In genomic region chr16:75385507-75386152, GRCh38 we compare ENCODE assay signal across 8 cellular contexts. TPM values are rescaled to one million over a fixed set of nuclear protein-coding genes. Genes with fewer than 3 reads are reported as not detected.
A peak's percentile ranks its signal among the peaks of the same experiment; 100 is the strongest.
DNase-seq lines count a peak whose midpoint lies in the region; ATAC-seq and TF ChIP-seq lines count a peak whose summit lies in the region.

No MANE protein-coding gene starts in this region.

- no peak overlapping the region for H3K56ac ChIP-seq in H9 (ENCODE audit: insufficient read length, low read depth, low read length)

- no peaks in the 10 kb centered on the region for H3K79me2 ChIP-seq in H9 (ENCODE audit: insufficient read depth, low read length)

- H4K91ac ChIP-seq in H9 (ENCODE audit: insufficient read length, low read depth, low read length), result no peak overlapping the region

- peaks cover 13% of the 10 kb centered on the region for H3K36me3 ChIP-seq in suprapubic skin

- no peak overlapping the region for H3K4ac ChIP-seq in H9 (ENCODE audit: low read depth, low read length)

- no peak overlapping the region for H3K23ac ChIP-seq in H9 (ENCODE audit: insufficient read length, low read depth, low read length)

- DNase-seq in CD1c-positive myeloid dendritic cell (ENCODE audit: extremely low spot score), result peak; percentile 86
- DNase-seq in H9, result no peak
- peak; percentile 58 to 79 for DNase-seq in NCI-H524 (lab: John Stamatoyannopoulos, UW)
- DNase-seq in astrocyte of the spinal cord (ENCODE audit: low read depth, low spot score), result peak; percentile 86
- DNase-seq in iPS-NIHi7 (ENCODE audit: extremely low spot score), result peak; percentile 42
- DNase-seq in suprapubic skin (ENCODE audit: low spot score in 2 of 2), result no peak

- no peaks in the 10 kb centered on the region for H3K4me1 ChIP-seq in H9 (ENCODE audit: insufficient read depth, low read length)
- H3K4me1 ChIP-seq in suprapubic skin, result peaks cover 15% of the 10 kb centered on the region

- no peak overlapping the region for H2AK5ac ChIP-seq in H9 (ENCODE audit: insufficient read length, low read length)

- H4K5ac ChIP-seq in H9 (ENCODE audit: insufficient read length, low read depth, low read length), result no peak overlapping the region

- ATAC-seq in HG02973 (IDR thresholded peaks at IDR 0.05; ENCODE audit: unreplicated experiment), result no peak
- ATAC-seq in GM21619 (IDR thresholded peaks at IDR 0.05; ENCODE audit: unreplicated experiment), result no peak

- no peak overlapping the region for H3K27ac ChIP-seq in H9 (ENCODE audit: insufficient read length, low read depth, low read length)
- no peak overlapping the region for H3K27ac ChIP-seq in suprapubic skin

- H2BK20ac ChIP-seq in H9 (ENCODE audit: low read depth, low read length, poor library complexity, severe bottlenecking), result no peak overlapping the region

- no peak overlapping the region for H3K14ac ChIP-seq in H9 (ENCODE audit: insufficient read depth, low read length)

- TF ChIP-seq CTCF in H9 (conservative IDR thresholded peaks at IDR 0.05) (peak; percentile 89), astrocyte of the spinal cord (IDR thresholded peaks at IDR 0.05; ENCODE audit: low read depth, low read length) (peak; percentile 42), suprapubic skin (IDR thresholded peaks at IDR 0.05) (peak; percentile 54 to 75)

- H3K4me3 ChIP-seq in astrocyte of the spinal cord (ENCODE audit: low read depth, low read length), result no peak overlapping the region
- H3K4me3 ChIP-seq in suprapubic skin, result no peak overlapping the region

- no peaks in the 10 kb centered on the region for H3K9me3 Mint-ChIP-seq in H9

- no peaks in the 10 kb centered on the region for H3K27me3 Mint-ChIP-seq in H9 (ENCODE audit: low read depth)

- H3K4me2 ChIP-seq in H9 (ENCODE audit: insufficient read depth, insufficient read length, low read length), result no peak overlapping the region

- H4K20me1 ChIP-seq in H9 (ENCODE audit: control insufficient read depth, insufficient read depth, insufficient read length), result no peaks in the 10 kb centered on the region

- H3K18ac ChIP-seq in H9 (ENCODE audit: insufficient read length, low read depth, low read length), result no peak overlapping the region

- no peak overlapping the region for H4K8ac ChIP-seq in H9 (replicated peaks; ENCODE audit: insufficient read length, low read depth, low read length)

- in situ Hi-C loops in astrocyte of the spinal cord (cut with HindIII; ENCODE audit: low sequenced_read_pairs), result loop anchor here (25.0 kb wide), 1 partner anchor 148 kb away; no protein-coding TSS in a partner anchor

- H3K27me3 ChIP-seq in H9 (ENCODE audit: insufficient read depth, low read length) (no peaks in the 10 kb centered on the region), suprapubic skin (no peaks in the 10 kb centered on the region)

- H2BK12ac ChIP-seq in H9 (ENCODE audit: insufficient read length, low read depth, low read length), result no peak overlapping the region

- H2BK120ac ChIP-seq in H9 (ENCODE audit: low read depth, low read length, poor library complexity, severe bottlenecking), result no peak overlapping the region

- no peaks in the 10 kb centered on the region for H3K9me3 ChIP-seq in H9 (ENCODE audit: control insufficient read depth, low read depth, low read length)
- no peaks in the 10 kb centered on the region for H3K9me3 ChIP-seq in suprapubic skin

- H3K36me3 Mint-ChIP-seq in H9 (ENCODE audit: insufficient read depth in 1 of 3, low read depth in 3 of 3), result peaks cover 1 to 26% (median 15%) of the 10 kb centered on the region in 3 experiments; a peak in 5 of 7 replicates

- H2BK5ac ChIP-seq in H9 (ENCODE audit: insufficient read length, low read length), result no peak overlapping the region

- H3K27ac Mint-ChIP-seq in H9, result peak overlapping the region in 1 of 3 experiments; percentile 5; a peak in 1 of 7 replicates

- TF ChIP-seq POLR2A in suprapubic skin (IDR thresholded peaks at IDR 0.05), result no peak

- WGBS in H9 (ENCODE audit: extremely low coverage, insufficient read length, low lambda C conversion rate), result no CpG with 5 or more reads among the region's 5 CpGs
- WGBS in suprapubic skin, result 28% methylated on average over 5 of the region's 5 CpGs

- peaks cover 2 to 3% of the 10 kb centered on the region in 2 experiments for H3K4me1 Mint-ChIP-seq in H9

- H2BK15ac ChIP-seq in H9 (ENCODE audit: low read depth, low read length), result no peak overlapping the region

- H3K9ac ChIP-seq in H9 (ENCODE audit: extremely low read depth, insufficient read length, low read length), result no peak overlapping the region

- H3K4me3 Mint-ChIP-seq in H9, result no peak overlapping the region

- H3K23me2 ChIP-seq in H9 (ENCODE audit: insufficient read length, low read depth, low read length, poor library complexity, severe bottlenecking), result no peaks in the 10 kb centered on the region

- H2AFZ ChIP-seq in H9 (ENCODE audit: low read length), result no peak overlapping the region

- H3K79me1 ChIP-seq in H9 (ENCODE audit: insufficient read depth, low read depth, low read length, poor library complexity, severe bottlenecking), result no peaks in the 10 kb centered on the region

- no peak overlapping the region for H3T11ph ChIP-seq in H9 (ENCODE audit: low read length)

- no peak for TF ChIP-seq EP300 in suprapubic skin (IDR thresholded peaks at IDR 0.05)

RNA-seq across cellular contexts. Expression of gene CFDP1, which starts 47.7 kb away (rescaled TPM):
- total RNA-seq in H9 (2021) (89.1 and 89.2 TPM in 2 replicates), suprapubic skin (10 to 100 TPM; 36.7 to 81.4 (median 48.2) TPM)

Comparison
In these comparisons a context has a peak if more than half of its experiments do, and no peak if none do; other contexts are left out.
1. DNase-seq: peak in CD1c-positive myeloid dendritic cell (single experiment), NCI-H524 (2 of 2), astrocyte of the spinal cord (single experiment) and iPS-NIHi7 (single experiment); none in H9 (single experiment) and suprapubic skin (0 of 2).
2. Peak in every context shown above with its lines, with median percentiles within 50 percentile points of each other: CTCF ChIP-seq.